Comparison of ENCODE assay signal across 10 cellular contexts in genomic region chr19:2170219-2170618, GRCh38. TPM values are rescaled to one million over a fixed set of nuclear protein-coding genes. Genes with fewer than 3 reads are reported as not detected.
DNase-seq lines count a peak whose midpoint lies in the region; ATAC-seq and TF ChIP-seq lines count a peak whose summit lies in the region.
"Had no signal": no experiment of that assay in that cellular context is flagged by ENCODE, and none has a peak within 500 bp of the region (broad histone marks: within the 10 kb centered on the region; RNA-seq: fewer than 3 reads in every experiment).

No MANE protein-coding gene starts in this region.

- no peak for TF ChIP-seq POLR2A in testis (IDR thresholded peaks at IDR 0.05)

- no peaks in the 10 kb centered on the region for H3K9me3 ChIP-seq in lung (ENCODE audit: control insufficient read depth in 2 of 2, insufficient read depth in 1 of 2, low read length in 1 of 2)
- no peaks in the 10 kb centered on the region for H3K9me3 ChIP-seq in testis

- H3K4me1 ChIP-seq in lung (ENCODE audit: control insufficient read depth in 2 of 2, insufficient read depth in 2 of 2, low read length in 2 of 2) (peaks cover 31 to 40% of the 10 kb centered on the region in 2 donors), testis (peaks cover 76% of the 10 kb centered on the region)

- intact Hi-C loops in activated CD4-positive, alpha-beta T cell treated with anti-CD3 and anti-CD28 coated beads, Interleukin-2, amount 10 ng/mL, durations not matched to agents 24 days and 14 days (cut with micrococcal nuclease), result no loop called here
- intact Hi-C loops in testis (cut with DNase I; ENCODE audit: low total_unique reads), result no loop called here

- ATAC-seq in activated naive CD8-positive, alpha-beta T cell treated with anti-CD3 and anti-CD28 coated beads, Interleukin-2, amount 50 U/mL, for 24 hours, result no peak
- ATAC-seq in lung (ENCODE audit: insufficient read depth, low FRiP score) (no peak), HG02970 (IDR thresholded peaks at IDR 0.05; ENCODE audit: low FRiP score, unreplicated experiment) (no peak)

- H3K4me3 ChIP-seq in lung (no peak overlapping the region), testis (no peak overlapping the region)

- DNase-seq in activated CD4-positive, alpha-beta T cell treated with anti-CD3 and anti-CD28 coated beads, Interleukin-2, amount 10 ng/mL, durations not matched to agents 24 days and 14 days, result no peak
- no peak for DNase-seq in activated CD4-positive, alpha-beta T cell treated with anti-CD3 and anti-CD28 coated beads, Interleukin-2, amount 50 U/mL, for 1 hour
- DNase-seq in activated naive CD8-positive, alpha-beta T cell treated with anti-CD3 and anti-CD28 coated beads, Interleukin-2, amount 50 U/mL, for 24 hours, result no peak
- no peak for DNase-seq in lung (ENCODE audit: low spot score)
- DNase-seq in testis, result peak; percentile 36
- DNase-seq in dermis blood vessel endothelial cell, result no peak
- DNase-seq in NCI-H2171 treated with DMSO at 0.1 percent for 48 hours (lab: John Stamatoyannopoulos, UW), result no peak
- DNase-seq: cortex of kidney, T1000 had no signal

- H3K9me3 Mint-ChIP-seq in activated CD4-positive, alpha-beta T cell treated with anti-CD3 and anti-CD28 coated beads, Interleukin-2, amount 10 ng/mL, durations not matched to agents 24 days and 14 days, result no peaks in the 10 kb centered on the region
- no peaks in the 10 kb centered on the region for H3K9me3 Mint-ChIP-seq in activated naive CD8-positive, alpha-beta T cell treated with anti-CD3 and anti-CD28 coated beads, Interleukin-2, amount 50 U/mL, for 24 hours

- H3K4me3 Mint-ChIP-seq in activated CD4-positive, alpha-beta T cell treated with anti-CD3 and anti-CD28 coated beads, Interleukin-2, amount 10 ng/mL, durations not matched to agents 24 days and 14 days, result peak overlapping the region; percentile 46
- H3K4me3 Mint-ChIP-seq in activated naive CD8-positive, alpha-beta T cell treated with anti-CD3 and anti-CD28 coated beads, Interleukin-2, amount 50 U/mL, for 24 hours, result peak overlapping the region; percentile 38

- H3K27me3 Mint-ChIP-seq in activated CD4-positive, alpha-beta T cell treated with anti-CD3 and anti-CD28 coated beads, Interleukin-2, amount 10 ng/mL, durations not matched to agents 24 days and 14 days, result no peaks in the 10 kb centered on the region
- H3K27me3 Mint-ChIP-seq in activated naive CD8-positive, alpha-beta T cell treated with anti-CD3 and anti-CD28 coated beads, Interleukin-2, amount 50 U/mL, for 24 hours, result no peaks in the 10 kb centered on the region

- H3K4me1 Mint-ChIP-seq in activated CD4-positive, alpha-beta T cell treated with anti-CD3 and anti-CD28 coated beads, Interleukin-2, amount 10 ng/mL, durations not matched to agents 24 days and 14 days, result peaks cover 49% of the 10 kb centered on the region
- peaks cover 89% of the 10 kb centered on the region for H3K4me1 Mint-ChIP-seq in activated naive CD8-positive, alpha-beta T cell treated with anti-CD3 and anti-CD28 coated beads, Interleukin-2, amount 50 U/mL, for 24 hours

- H3K27me3 ChIP-seq in lung (ENCODE audit: control insufficient read depth, insufficient read depth) (no peaks in the 10 kb centered on the region), testis (no peaks in the 10 kb centered on the region)

- peaks cover 40% of the 10 kb centered on the region for H3K36me3 Mint-ChIP-seq in activated CD4-positive, alpha-beta T cell treated with anti-CD3 and anti-CD28 coated beads, Interleukin-2, amount 10 ng/mL, durations not matched to agents 24 days and 14 days (ENCODE audit: low read depth)
- H3K36me3 Mint-ChIP-seq in activated naive CD8-positive, alpha-beta T cell treated with anti-CD3 and anti-CD28 coated beads, Interleukin-2, amount 50 U/mL, for 24 hours (ENCODE audit: low read depth), result peaks cover 33% of the 10 kb centered on the region

- H3K36me3 ChIP-seq in lung (ENCODE audit: control insufficient read depth in 2 of 2, insufficient read depth in 2 of 2, low read length in 2 of 2) (peaks cover 0 to 4% of the 10 kb centered on the region in 2 donors), testis (ENCODE audit: low read depth, missing control alignments) (no peaks in the 10 kb centered on the region)

- H3K27ac ChIP-seq in lung (ENCODE audit: low read depth in 1 of 2, low read length in 1 of 2) (peak overlapping the region; percentile 37 to 89), testis (peak overlapping the region in 1 of 2 donors; percentile 89)

- WGBS in lung, 2 donors, result 64 to 80% methylated on average over 12 of the region's 12 CpGs
- 66 to 73% methylated on average over 7 to 12 of the region's 12 CpGs for WGBS in testis, 2 donors

- TF ChIP-seq CTCF in lung (IDR thresholded peaks at IDR 0.05; ENCODE audit: control extremely low read depth, extremely low read depth) (no peak), testis (IDR thresholded peaks at IDR 0.05) (no peak)

- peak overlapping the region; percentile 73 for H3K27ac Mint-ChIP-seq in activated CD4-positive, alpha-beta T cell treated with anti-CD3 and anti-CD28 coated beads, Interleukin-2, amount 10 ng/mL, durations not matched to agents 24 days and 14 days
- peak overlapping the region; percentile 78 for H3K27ac Mint-ChIP-seq in activated naive CD8-positive, alpha-beta T cell treated with anti-CD3 and anti-CD28 coated beads, Interleukin-2, amount 50 U/mL, for 24 hours

RNA-seq across cellular contexts. Expression of gene DOT1L, which starts 6.5 kb away (rescaled TPM):
- total RNA-seq in activated CD4-positive, alpha-beta T cell treated with anti-CD3 and anti-CD28 coated beads, Interleukin-2, amount 10 ng/mL, durations not matched to agents 24 days and 14 days, result 127 and 137 TPM in 2 replicates
- total RNA-seq in lung (10 to 100 TPM; 20.4 to 46.4 TPM), testis (100 to 1,000 TPM; 128 to 147 TPM), dermis blood vessel endothelial cell (5.4 and 8.8 TPM in 2 replicates)
- polyA plus RNA-seq in lung (10 to 100 TPM; 13.0 to 19.2 TPM), testis (ENCODE audit: insufficient read depth, low read depth, low replicate concordance) (183 TPM)

RNA-seq across cellular contexts. Expression of gene AP3D1, which starts 18.9 kb away (rescaled TPM):
- 104 and 113 TPM in 2 replicates for total RNA-seq in activated CD4-positive, alpha-beta T cell treated with anti-CD3 and anti-CD28 coated beads, Interleukin-2, amount 10 ng/mL, durations not matched to agents 24 days and 14 days
- 100 to 1,000 TPM in 1 of 2 donors, 10 to 100 TPM in 1; 69.9 to 144 TPM for total RNA-seq in lung
- polyA plus RNA-seq in lung, result 100 to 1,000 TPM in 1 of 2 donors, 10 to 100 TPM in 1; 55.3 to 101 TPM
- 100 to 1,000 TPM; 201 to 204 TPM for total RNA-seq in testis
- 134 TPM for polyA plus RNA-seq in testis (ENCODE audit: insufficient read depth, low read depth, low replicate concordance)
- total RNA-seq in dermis blood vessel endothelial cell, result 75.7 and 137 TPM in 2 replicates
